In genomic region chr22:23907423-23907822, GRCh38 we compare ENCODE assay signal across 7 cellular contexts. TPM values are rescaled to one million over a fixed set of nuclear protein-coding genes. Genes with fewer than 3 reads are reported as not detected.
"Had no signal": no experiment of that assay in that cellular context is flagged by ENCODE, and none has a peak within 500 bp of the region (broad histone marks: within the 10 kb centered on the region; RNA-seq: fewer than 3 reads in every experiment).

No MANE protein-coding gene starts in this region.

RNA-seq across cellular contexts. Expression of gene GSTT2B, which starts 53.6 kb away (rescaled TPM):
- total RNA-seq: activated B cell treated with CpG ODN at 0.5 μM for 24 hours; activated CD4-positive, alpha-beta T cell treated with anti-CD3 and anti-CD28 coated beads, Interleukin-2, amount 10 ng/mL, durations not matched to agents 24 days and 14 days; activated CD8-positive, alpha-beta memory T cell treated with anti-CD3 and anti-CD28 coated beads for 36 hours; activated CD8-positive, alpha-beta T cell treated with anti-CD3 and anti-CD28 coated beads for 36 hours; activated naive CD4-positive, alpha-beta T cell treated with anti-CD3 and anti-CD28 coated beads for 36 hours; activated naive CD8-positive, alpha-beta T cell treated with anti-CD3 and anti-CD28 coated beads for 36 hours; activated T-cell treated with anti-CD3 and anti-CD28 coated beads, Interleukin-2, amount 50 U/mL, for 4 hours had no signal

RNA-seq across cellular contexts. Expression of gene DDTL, which starts 59.3 kb away (rescaled TPM):
- total RNA-seq: activated CD8-positive, alpha-beta memory T cell treated with anti-CD3 and anti-CD28 coated beads for 36 hours; activated CD8-positive, alpha-beta T cell treated with anti-CD3 and anti-CD28 coated beads for 36 hours; activated naive CD8-positive, alpha-beta T cell treated with anti-CD3 and anti-CD28 coated beads for 36 hours had no signal
